ENCODE assay signal across 20 cellular contexts in genomic region chr6:113493991-113494390, GRCh38.
DNase-seq lines count a peak whose midpoint lies in the region; FAIRE-seq and TF ChIP-seq lines count a peak whose summit lies in the region.
"Had no signal": no experiment of that assay in that cellular context is flagged by ENCODE, and none has a peak within 500 bp of the region (broad histone marks: within the 10 kb centered on the region; RNA-seq: fewer than 3 reads in every experiment).

No MANE protein-coding gene starts in this region.

- H3K27me3 ChIP-seq in mammary epithelial cell (ENCODE audit: insufficient read depth, low read length): no peaks in the 10 kb centered on the region
- H3K27me3 ChIP-seq in breast epithelium: no peaks in the 10 kb centered on the region
- H3K27me3 ChIP-seq in keratinocyte (ENCODE audit: control insufficient read depth, extremely low read depth, insufficient read depth, low read length): no peaks in the 10 kb centered on the region
- H3K27me3 ChIP-seq: BLaER1, Peyer's patch had no signal

- no peak overlapping the region for H3K9ac ChIP-seq in mammary epithelial cell (ENCODE audit: insufficient read depth, low read length)
- H3K9ac ChIP-seq in keratinocyte (ENCODE audit: control insufficient read depth, extremely low read depth, insufficient read depth, low read length): no peak overlapping the region
- H3K9ac ChIP-seq: BLaER1 had no signal

- H3K36me3 Mint-ChIP-seq in activated T-cell treated with anti-CD3 and anti-CD28 coated beads, Interleukin-2, amount 50 U/mL, for 24 hours (ENCODE audit: low read depth): no peaks in the 10 kb centered on the region
- H3K36me3 Mint-ChIP-seq: CD4-positive, CD25-positive, alpha-beta regulatory T cell had no signal

- in situ Hi-C loops in mammary epithelial cell (cut with MboI; ENCODE audit: low sequenced_read_pairs in 2 of 2): no loop called here

- no TSS peak for BruUV-seq in mammary epithelial cell (replicated peaks; lab: Mats Ljungman, UMichigan)

- no peak for TF ChIP-seq POLR2A in breast epithelium (IDR thresholded peaks at IDR 0.05)

- no peaks in the 10 kb centered on the region for H3K36me3 ChIP-seq in mammary epithelial cell (ENCODE audit: insufficient read depth, low read length)
- H3K36me3 ChIP-seq in breast epithelium: no peaks in the 10 kb centered on the region
- no peaks in the 10 kb centered on the region for H3K36me3 ChIP-seq in keratinocyte (ENCODE audit: control insufficient read depth in 2 of 2, extremely low read depth in 1 of 2, insufficient read depth in 2 of 2, low read length in 2 of 2)
- H3K36me3 ChIP-seq: BLaER1, HAP-1, Peyer's patch had no signal

- no peak overlapping the region for H3K27ac Mint-ChIP-seq in activated T-cell treated with anti-CD3 and anti-CD28 coated beads, Interleukin-2, amount 50 U/mL, for 24 hours
- H3K27ac Mint-ChIP-seq: CD4-positive, CD25-positive, alpha-beta regulatory T cell; HFFc6 had no signal

- CTCF ChIA-PET in mammary epithelial cell (lab: Charles Lee; ENCODE audit: low non-redundant PET): no interaction called here

- H3K4me3 ChIP-seq in mammary epithelial cell (replicated peaks in 1 of 3; ENCODE audit: insufficient read depth in 1 of 3, low read depth in 2 of 3, low read length in 3 of 3) (no peak overlapping the region), breast epithelium (no peak overlapping the region), epithelial cell of esophagus (ENCODE audit: low read length) (no peak overlapping the region), keratinocyte (ENCODE audit: control insufficient read depth in 2 of 3, extremely low read depth in 1 of 3, insufficient read depth in 2 of 3, low read depth in 1 of 3, low read length in 3 of 3) (no peak overlapping the region)
- H3K4me3 ChIP-seq: BLaER1, HAP-1, K562, Peyer's patch had no signal

- DNase-seq in mammary epithelial cell (peak; percentile 49), breast epithelium (ENCODE audit: low spot score in 2 of 2) (no peak), epithelial cell of esophagus (ENCODE audit: low read depth) (peak; percentile 93), keratinocyte (ENCODE audit: low read depth, low spot score) (no peak), NCI-H1694 treated with DMSO at 0.1 percent for 48 hours (lab: John Stamatoyannopoulos, UW) (no peak)
- no peak for DNase-seq in stimulated activated naive CD4-positive, alpha-beta T cell treated with Interleukin-2 at 50 U/mL for 16 hours (lab: John Stamatoyannopoulos, UW)
- no peak for DNase-seq in activated T-cell treated with anti-CD3 and anti-CD28 coated beads, Interleukin-2, amount 50 U/mL, for 24 hours
- DNase-seq: CD4-positive, CD25-positive, alpha-beta regulatory T cell; DMS153; GOT3; HFFc6; Kasumi-1; NCI-H2029 treated with DMSO at 0.1 percent for 48 hours; NCI-H446 treated with DMSO at 0.1 percent for 48 hours; NCI-H526; Peyer's patch had no signal

- 90% methylated on average over 2 of the region's 2 CpGs for WGBS in mammary epithelial cell (ENCODE audit: low coverage, missing lambda C conversion rate)

- H2AFZ ChIP-seq in mammary epithelial cell (ENCODE audit: low read depth, low read length): no peak overlapping the region
- H2AFZ ChIP-seq in keratinocyte (ENCODE audit: control insufficient read depth, low read length): no peak overlapping the region

- H3K79me2 ChIP-seq in mammary epithelial cell (ENCODE audit: insufficient read depth, low read length): no peaks in the 10 kb centered on the region
- H3K79me2 ChIP-seq in keratinocyte (ENCODE audit: control insufficient read depth, insufficient read depth, low read length): no peaks in the 10 kb centered on the region

- no peak overlapping the region for H3K4me2 ChIP-seq in mammary epithelial cell (ENCODE audit: insufficient read depth, low read depth, low read length)
- no peak overlapping the region for H3K4me2 ChIP-seq in keratinocyte (ENCODE audit: control insufficient read depth, extremely low read depth, insufficient read depth, low read depth, low read length)
- H3K4me2 ChIP-seq: BLaER1 had no signal

- intact Hi-C loops in mammary epithelial cell (cut with micrococcal nuclease) (loop anchor here (2.0 kb wide), 1 partner anchor 365 kb away; no protein-coding TSS in a partner anchor), breast epithelium (cut with DNase I; ENCODE audit: low total_unique reads) (no loop called here)

- H3K9me3 ChIP-seq in mammary epithelial cell (replicated peaks; ENCODE audit: insufficient read depth, low read length) (no peaks in the 10 kb centered on the region), breast epithelium (no peaks in the 10 kb centered on the region), keratinocyte (ENCODE audit: control insufficient read depth, low read depth, low read length) (no peaks in the 10 kb centered on the region)
- H3K9me3 ChIP-seq: BLaER1, HAP-1, Peyer's patch had no signal

- H3K27ac ChIP-seq in mammary epithelial cell (ENCODE audit: insufficient read depth, low read depth, low read length): no peak overlapping the region
- H3K27ac ChIP-seq in breast epithelium: no peak overlapping the region
- H3K27ac ChIP-seq in keratinocyte (ENCODE audit: control insufficient read depth, insufficient read depth, low read length): no peak overlapping the region
- H3K27ac ChIP-seq: BLaER1, Peyer's patch had no signal

- H3K4me3 Mint-ChIP-seq in activated T-cell treated with anti-CD3 and anti-CD28 coated beads, Interleukin-2, amount 50 U/mL, for 24 hours: no peak overlapping the region
- H3K4me3 Mint-ChIP-seq: CD4-positive, CD25-positive, alpha-beta regulatory T cell; HFFc6 had no signal

- dilution Hi-C loops in mammary epithelial cell (cut with HindIII; ENCODE audit: low sequenced_read_pairs) (no loop called here), keratinocyte (cut with MboI; ENCODE audit: extremely low pct_ligation_motif_present, low sequenced_read_pairs) (no loop called here)

- H3K4me1 Mint-ChIP-seq in activated T-cell treated with anti-CD3 and anti-CD28 coated beads, Interleukin-2, amount 50 U/mL, for 24 hours (ENCODE audit: low read depth): no peaks in the 10 kb centered on the region
- H3K4me1 Mint-ChIP-seq: CD4-positive, CD25-positive, alpha-beta regulatory T cell had no signal

- H4K20me1 ChIP-seq in mammary epithelial cell (ENCODE audit: insufficient read depth, low read length): no peaks in the 10 kb centered on the region
- no peaks in the 10 kb centered on the region for H4K20me1 ChIP-seq in keratinocyte (ENCODE audit: control insufficient read depth, extremely low read depth, insufficient read depth, low read length)
- H4K20me1 ChIP-seq: BLaER1 had no signal

- no peaks in the 10 kb centered on the region for H3K9me3 Mint-ChIP-seq in activated T-cell treated with anti-CD3 and anti-CD28 coated beads, Interleukin-2, amount 50 U/mL, for 24 hours
- H3K9me3 Mint-ChIP-seq: HFFc6 had no signal

- H3K9me1 ChIP-seq in keratinocyte (ENCODE audit: control insufficient read depth, extremely low read depth, insufficient read depth, low read length): no peaks in the 10 kb centered on the region

- no peak for TF ChIP-seq CTCF in mammary epithelial cell (conservative IDR thresholded peaks at IDR 0.05 in 1 of 2, IDR thresholded peaks at IDR 0.05 in 1 of 2; ENCODE audit: extremely low read depth in 1 of 2, insufficient read depth in 1 of 2, low read depth in 1 of 2, low read length in 2 of 2)
- no peak for TF ChIP-seq CTCF in breast epithelium (IDR thresholded peaks at IDR 0.05)
- TF ChIP-seq CTCF in epithelial cell of esophagus (IDR thresholded peaks at IDR 0.05; ENCODE audit: insufficient read depth, low read depth, low read length, missing control alignments): no peak
- no peak for TF ChIP-seq CTCF in keratinocyte (optimal IDR thresholded peaks at IDR 0.05 in 1 of 3, IDR thresholded peaks at IDR 0.05 in 1 of 3, conservative IDR thresholded peaks at IDR 0.05 in 1 of 3; ENCODE audit: extremely low read depth in 1 of 3, insufficient read depth in 2 of 3, low read length in 3 of 3)

- H3K27me3 Mint-ChIP-seq in activated T-cell treated with anti-CD3 and anti-CD28 coated beads, Interleukin-2, amount 50 U/mL, for 24 hours: no peaks in the 10 kb centered on the region
- H3K27me3 Mint-ChIP-seq: CD4-positive, CD25-positive, alpha-beta regulatory T cell had no signal

- H3K4me1 ChIP-seq in mammary epithelial cell (ENCODE audit: insufficient read depth, low read length): peaks cover 6% of the 10 kb centered on the region
- H3K4me1 ChIP-seq in breast epithelium: no peaks in the 10 kb centered on the region
- peaks cover 9% of the 10 kb centered on the region for H3K4me1 ChIP-seq in keratinocyte (ENCODE audit: control insufficient read depth, extremely low read depth, insufficient read depth, low read length)
- H3K4me1 ChIP-seq: BLaER1, HAP-1, Peyer's patch had no signal

- FAIRE-seq in keratinocyte (lab: Jason Lieb, UNC): peak; percentile 61
- FAIRE-seq: HTR-8/SVneo, K562 had no signal

Comparison
In these comparisons a context has a peak if more than half of its experiments do, and no peak if none do; other contexts are left out.
1. DNase-seq: peak in mammary epithelial cell (single experiment) and epithelial cell of esophagus (single experiment); none in breast epithelium (0 of 2), keratinocyte (single experiment), NCI-H1694 treated with DMSO at 0.1 percent for 48 hours (single experiment), stimulated activated naive CD4-positive, alpha-beta T cell treated with Interleukin-2 at 50 U/mL for 16 hours (single experiment) and activated T-cell treated with anti-CD3 and anti-CD28 coated beads, Interleukin-2, amount 50 U/mL, for 24 hours (single experiment).